ENCODE assay signal across 8 cellular contexts in the genomic region with DNA sequence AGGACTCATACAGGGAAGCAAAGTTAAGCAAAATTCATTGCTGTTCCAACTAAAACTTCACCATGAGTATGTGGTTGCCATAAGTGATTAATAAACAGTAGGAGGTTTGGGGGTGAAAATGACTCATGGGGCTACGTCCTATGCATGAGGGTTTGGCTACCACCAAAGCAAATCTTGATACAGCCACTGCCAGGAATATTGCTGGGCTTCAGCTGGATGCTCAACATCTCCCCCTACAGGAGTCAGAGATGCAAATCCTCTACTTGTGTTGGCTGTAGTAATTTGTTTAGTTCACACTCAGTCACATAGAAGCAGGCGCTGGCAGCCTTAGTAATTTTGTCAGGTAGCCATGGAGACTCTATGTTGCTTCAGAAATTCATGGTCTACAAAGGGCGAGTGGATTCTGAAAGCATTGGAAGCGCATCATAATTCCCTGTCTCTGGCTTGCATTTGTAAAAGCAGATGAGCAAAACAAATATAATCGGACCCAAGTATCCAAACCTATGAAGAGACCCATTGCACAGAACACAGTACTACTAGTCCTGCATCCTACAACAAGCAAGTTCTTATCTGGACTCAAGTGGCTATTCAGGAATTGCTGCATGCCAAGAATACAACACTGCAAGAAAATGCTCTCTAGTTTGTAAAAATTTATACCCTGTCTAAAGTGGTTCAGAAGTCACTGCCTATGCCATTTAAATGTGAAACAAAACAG.
DNase-seq lines count a peak whose midpoint lies in the region; ATAC-seq and TF ChIP-seq lines count a peak whose summit lies in the region.

No MANE protein-coding gene starts in this region.

- WGBS in upper lobe of left lung, 2 donors, result 47 to 48% methylated on average over 5 of the region's 5 CpGs

- H3K4me1 ChIP-seq in PC-9 (replicated peaks; ENCODE audit: insufficient read depth), result peaks cover 12% of the 10 kb centered on the region
- peaks cover 42% of the 10 kb centered on the region for H3K4me1 ChIP-seq in osteoblast (ENCODE audit: insufficient read depth, low read length)
- peaks cover 31 to 40% (median 34%) of the 10 kb centered on the region in 4 donors for H3K4me1 ChIP-seq in upper lobe of left lung

- ATAC-seq in HG03196 (IDR thresholded peaks at IDR 0.05; ENCODE audit: unreplicated experiment) (peak; percentile 68), upper lobe of left lung (ENCODE audit: low FRiP score in 2 of 2) (peak; percentile 87 to 90)

- no TSS peak for BruUV-seq in PC-9 (replicated peaks; lab: Mats Ljungman, UMichigan)

- CTCF ChIA-PET in PC-9 (lab: Charles Lee), result no interaction called here

- H3K79me2 ChIP-seq in PC-9 (ENCODE audit: low read depth) (no peaks in the 10 kb centered on the region), osteoblast (ENCODE audit: insufficient read depth, low read length) (no peaks in the 10 kb centered on the region)

- peak in 1 of 4 donors; percentile 28 for TF ChIP-seq EP300 in upper lobe of left lung (IDR thresholded peaks at IDR 0.05)

- no peak for TF ChIP-seq POLR2A in upper lobe of left lung (IDR thresholded peaks at IDR 0.05)

- peak; percentile 70 for TF ChIP-seq CTCF in PC-9 (conservative IDR thresholded peaks at IDR 0.05)
- peak; percentile 86 for TF ChIP-seq CTCF in fibroblast of villous mesenchyme (IDR thresholded peaks at IDR 0.05; ENCODE audit: insufficient read depth, low read depth, low read length)
- peak; percentile 97 for TF ChIP-seq CTCF in osteoblast (IDR thresholded peaks at IDR 0.05; ENCODE audit: extremely low read depth, low read depth, low read length)
- TF ChIP-seq CTCF in upper lobe of left lung (IDR thresholded peaks at IDR 0.05), result peak; percentile 53 to 70 (median 64)

- H2AFZ ChIP-seq in PC-9 (no peak overlapping the region), osteoblast (ENCODE audit: low read length) (no peak overlapping the region)

- H3K36me3 ChIP-seq in PC-9 (ENCODE audit: low read depth), result no peaks in the 10 kb centered on the region
- no peaks in the 10 kb centered on the region for H3K36me3 ChIP-seq in osteoblast (ENCODE audit: insufficient read depth, low read length)
- no peaks in the 10 kb centered on the region for H3K36me3 ChIP-seq in upper lobe of left lung

- DNase-seq in NCI-H345 (lab: John Stamatoyannopoulos, UW) (peak; percentile 11), NCI-H345 treated with DMSO at 0.1 percent for 48 hours (lab: John Stamatoyannopoulos, UW; ENCODE audit: unreplicated experiment) (no peak), PC-9 (peak; percentile 57 to 85), activated T-helper 1 cell treated with Interleukin-2 at 50 U/mL for 16 hours (ENCODE audit: low read depth) (peak; percentile 33), fibroblast of villous mesenchyme (ENCODE audit: low read depth) (peak; percentile 67), osteoblast (ENCODE audit: insufficient read length, low spot score, missing footprints) (peak; percentile 87), upper lobe of left lung (peak in 1 of 2 donors; percentile 46)

- POLR2A ChIA-PET in PC-9 (lab: Charles Lee; ENCODE audit: unreplicated experiment), result no interaction called here

- H3F3A ChIP-seq in PC-9 (ENCODE audit: insufficient read depth, low read depth), result no peaks in the 10 kb centered on the region

- no peaks in the 10 kb centered on the region for H3K9me2 ChIP-seq in PC-9 (ENCODE audit: insufficient read depth)

- H4K20me1 ChIP-seq in PC-9 (ENCODE audit: insufficient read depth), result no peaks in the 10 kb centered on the region
- no peaks in the 10 kb centered on the region for H4K20me1 ChIP-seq in osteoblast (ENCODE audit: insufficient read depth, low read length)

- H3K27ac ChIP-seq in PC-9 (no peak overlapping the region), osteoblast (ENCODE audit: low read depth, low read length) (peak overlapping the region; percentile 99), upper lobe of left lung (peak overlapping the region in 2 of 4 donors; percentile 30 to 42)

- H3K4me2 ChIP-seq in PC-9 (no peak overlapping the region), osteoblast (ENCODE audit: insufficient read depth, low read length) (no peak overlapping the region)

- H3K9me3 ChIP-seq in PC-9 (ENCODE audit: insufficient read depth, low read depth) (no peaks in the 10 kb centered on the region), osteoblast (ENCODE audit: low read depth, low read length) (no peaks in the 10 kb centered on the region), upper lobe of left lung (no peaks in the 10 kb centered on the region)

- intact Hi-C loops in PC-9 (cut with micrococcal nuclease; ENCODE audit: unreplicated experiment), result loop anchor here (1.0 to 2.0 kb wide), 2 partner anchors 204 to 298 kb away; no protein-coding TSS in a partner anchor

- no peaks in the 10 kb centered on the region for H3K27me3 ChIP-seq in PC-9 (ENCODE audit: insufficient read depth, low read depth)
- no peaks in the 10 kb centered on the region for H3K27me3 ChIP-seq in osteoblast (ENCODE audit: insufficient read depth, low read length)
- no peaks in the 10 kb centered on the region for H3K27me3 ChIP-seq in upper lobe of left lung

- H3K4me3 ChIP-seq in PC-9, result no peak overlapping the region
- no peak overlapping the region for H3K4me3 ChIP-seq in fibroblast of villous mesenchyme (ENCODE audit: low read depth, low read length)
- H3K4me3 ChIP-seq in osteoblast (ENCODE audit: insufficient read depth, low read length), result no peak overlapping the region
- no peak overlapping the region for H3K4me3 ChIP-seq in upper lobe of left lung
